Comparison of ENCODE assay signal across 19 cellular contexts in genomic region chr4:3469386-3470243, GRCh38. TPM values are rescaled to one million over a fixed set of nuclear protein-coding genes. Genes with fewer than 3 reads are reported as not detected.
DNase-seq lines count a peak whose midpoint lies in the region; ATAC-seq and TF ChIP-seq lines count a peak whose summit lies in the region.
"Had no signal": no experiment of that assay in that cellular context is flagged by ENCODE, and none has a peak within 500 bp of the region (broad histone marks: within the 10 kb centered on the region; RNA-seq: fewer than 3 reads in every experiment).

No MANE protein-coding gene starts in this region.

- H3K27ac ChIP-seq in RWPE1 (peak overlapping the region; percentile 40), neural progenitor cell (no peak overlapping the region)
- H3K27ac ChIP-seq: GM23248 had no signal

- no TSS peak for BruUV-seq in Calu3 (replicated peaks; lab: Mats Ljungman, UMichigan)

- H3K27ac Mint-ChIP-seq in Calu3 (ENCODE audit: unreplicated experiment) (no peak overlapping the region), neural progenitor cell (peak overlapping the region; percentile 26)

- H3K4me3 Mint-ChIP-seq in Calu3 (ENCODE audit: low read depth, unreplicated experiment), result peak overlapping the region; percentile 8
- H3K4me3 Mint-ChIP-seq in neural progenitor cell, result no peak overlapping the region

- H3K9me3 Mint-ChIP-seq in Calu3 (ENCODE audit: low read depth, unreplicated experiment), result no peaks in the 10 kb centered on the region
- no peaks in the 10 kb centered on the region for H3K9me3 Mint-ChIP-seq in neural progenitor cell

- peaks cover 64% of the 10 kb centered on the region for H3K27me3 ChIP-seq in neural progenitor cell
- H3K27me3 ChIP-seq: MG63 had no signal

- no peak overlapping the region for H3K4me3 ChIP-seq in neural progenitor cell
- H3K4me3 ChIP-seq: GM23248, MG63 had no signal

- H3K79me2 ChIP-seq in neural progenitor cell (ENCODE audit: low read depth), result no peaks in the 10 kb centered on the region

- H3K36me3 Mint-ChIP-seq in Calu3 (ENCODE audit: insufficient read depth, unreplicated experiment), result no peaks in the 10 kb centered on the region
- no peaks in the 10 kb centered on the region for H3K36me3 Mint-ChIP-seq in neural progenitor cell

- intact Hi-C loops in Calu3 (cut with micrococcal nuclease; ENCODE audit: unreplicated experiment), result no loop called here
- intact Hi-C loops in left cardiac atrium (cut with DNase I), result no loop called here

- H3K4me1 Mint-ChIP-seq in Calu3 (ENCODE audit: low read depth, unreplicated experiment) (peaks cover 9% of the 10 kb centered on the region), neural progenitor cell (peaks cover 21% of the 10 kb centered on the region)

- H3K36me3 ChIP-seq in neural progenitor cell, result no peaks in the 10 kb centered on the region
- H3K36me3 ChIP-seq: MG63 had no signal

- H3K27me3 Mint-ChIP-seq in Calu3 (ENCODE audit: unreplicated experiment) (no peaks in the 10 kb centered on the region), neural progenitor cell (ENCODE audit: insufficient read depth, low read depth) (peaks cover 10% of the 10 kb centered on the region)

- no peak overlapping the region for H3K9ac ChIP-seq in neural progenitor cell
- H3K9ac ChIP-seq: GM23248 had no signal

- peaks cover 17% of the 10 kb centered on the region for H3F3A ChIP-seq in neural progenitor cell (ENCODE audit: low read depth)

- ATAC-seq in left cardiac atrium, result peak; percentile 10 to 12
- no peak for ATAC-seq in GM21423 (IDR thresholded peaks at IDR 0.05; ENCODE audit: unreplicated experiment)

- TF ChIP-seq CTCF in Calu3 (IDR thresholded peaks at IDR 0.05; ENCODE audit: unreplicated experiment) (no peak), RWPE1 (conservative IDR thresholded peaks at IDR 0.05; ENCODE audit: low read depth) (no peak), neural progenitor cell (IDR thresholded peaks at IDR 0.05) (no peak)

- DNase-seq in Calu3 (no peak), RWPE1 (ENCODE audit: low spot score) (no peak), left cardiac atrium (no peak), neural progenitor cell (ENCODE audit: low spot score) (peak; percentile 1), DMS53 treated with DMSO at 0.1 percent for 48 hours (lab: John Stamatoyannopoulos, UW; ENCODE audit: unreplicated experiment) (no peak), OCI-M2 (lab: John Stamatoyannopoulos, UW; ENCODE audit: unreplicated experiment) (no peak)
- no peak for DNase-seq in activated T-cell treated with anti-CD3 and anti-CD28 coated beads, Interleukin-2, amount 50 U/mL, for 1 hour
- DNase-seq: C1 segment of cervical spinal cord, DMS 273 treated with DMSO at 0.1 percent for 48 hours, GF-D8, Karpas-422, NCI-H1417 treated with DMSO at 0.1 percent for 48 hours, NCI-H1930, NCI-H69 had no signal

- no peaks in the 10 kb centered on the region for H3K9me3 ChIP-seq in neural progenitor cell (ENCODE audit: low read depth)
- H3K9me3 ChIP-seq: MG63 had no signal

- CTCF ChIA-PET in Calu3 (lab: Charles Lee), result interaction anchor here (1.4 kb wide), 1 partner anchor 11 kb away, joined by 5 read pairs; no protein-coding TSS in a partner anchor
- CTCF ChIA-PET in RWPE1 (lab: Yijun Ruan, JAX), result no interaction called here

- POLR2A ChIA-PET in RWPE1 (lab: Yijun Ruan, JAX; ENCODE audit: low non-redundant PET), result no interaction called here

- H3K4me2 ChIP-seq in neural progenitor cell, result no peak overlapping the region

- H3K4me1 ChIP-seq in neural progenitor cell, result no peaks in the 10 kb centered on the region

- H4K20me1 ChIP-seq in neural progenitor cell (ENCODE audit: low read depth), result no peaks in the 10 kb centered on the region

- H2AFZ ChIP-seq in neural progenitor cell (replicated peaks), result no peak overlapping the region
- H2AFZ ChIP-seq: GM23248 had no signal

RNA-seq across cellular contexts. Expression of gene DOK7, which starts 6.5 kb away (rescaled TPM):
- total RNA-seq in Calu3 (2022) (2.7 and 3.3 TPM in 2 replicates), left cardiac atrium (10 to 100 TPM; 21.5 to 38.2 TPM), neural progenitor cell (ENCODE audit: low replicate concordance) (0.22 TPM in 1 of 2 replicates, not detected in the other)
- total RNA-seq: A673, GM23248 had no signal

RNA-seq across cellular contexts. Expression of gene HGFAC, which starts 27.8 kb away (rescaled TPM):
- total RNA-seq in Calu3 (2022), result not detected in 2 replicates
- total RNA-seq in left cardiac atrium, result under 1 TPM; 0.34 to 0.38 TPM
- total RNA-seq in neural progenitor cell (ENCODE audit: low replicate concordance), result not detected in 2 replicates
- total RNA-seq: Daoy, GM23248 had no signal
